1 cellular context compared by ENCODE assay signal in genomic region chr12:4978737-4979136, GRCh38.
TF ChIP-seq lines count a peak whose summit lies in the region.

No MANE protein-coding gene starts in this region.

TF ChIP-seq in GM12878, 131 proteins besides CTCF, POLR2A, EP300 and RAD21 (continued from another document):
- no peak for TF ChIP-seq CHD2 (IDR thresholded peaks at IDR 0.05; ENCODE audit: borderline replicate concordance, low read depth, low read length)
- no peak for TF ChIP-seq FOS (IDR thresholded peaks at IDR 0.05; ENCODE audit: borderline replicate concordance, extremely low read depth, insufficient read length)
- TF ChIP-seq IRF3 (IDR thresholded peaks at IDR 0.05) = no peak
- TF ChIP-seq GABPA (IDR thresholded peaks at IDR 0.05; ENCODE audit: low read depth) = no peak
- TF ChIP-seq NFYA (IDR thresholded peaks at IDR 0.05; ENCODE audit: borderline replicate concordance, low read depth, low read length) = no peak
